ENCODE assay signal across 9 cellular contexts in the genomic region with DNA sequence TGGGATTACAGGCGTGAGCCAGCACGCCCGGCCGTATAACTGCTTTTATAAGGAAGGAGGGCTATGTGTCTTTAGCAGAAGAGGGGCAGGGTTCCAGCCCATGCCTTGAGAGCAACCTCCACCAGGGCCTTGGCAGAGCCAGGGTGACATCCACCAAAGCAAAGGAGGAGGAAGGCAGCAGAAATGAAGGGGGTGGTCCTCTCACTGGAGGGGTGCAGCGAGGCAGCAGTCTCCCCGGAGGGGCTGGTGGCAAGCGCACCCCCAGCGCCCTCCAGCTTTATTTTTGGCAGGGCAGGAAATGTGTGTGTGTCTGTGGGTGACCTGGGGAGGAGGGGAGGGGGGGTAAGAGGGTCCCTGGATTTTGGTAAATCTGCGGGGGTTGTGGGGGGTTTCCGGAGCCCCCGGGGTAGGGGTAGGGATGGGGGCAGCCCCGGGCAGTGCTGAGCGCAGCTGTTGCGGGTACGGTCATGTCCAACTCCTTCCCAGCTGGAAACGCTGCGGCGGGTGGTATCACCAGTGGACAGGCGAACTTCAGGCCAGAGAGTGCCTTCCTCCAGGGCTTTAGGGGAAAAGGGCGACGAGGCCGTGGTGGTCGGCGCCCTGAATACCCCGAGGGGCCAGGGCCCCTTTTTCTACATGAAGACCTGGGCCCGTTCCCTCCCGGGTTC. TPM values are rescaled to one million over a fixed set of nuclear protein-coding genes. Genes with fewer than 3 reads are reported as not detected.
A peak's percentile ranks its signal among the peaks of the same experiment; 100 is the strongest.
DNase-seq lines count a peak whose midpoint lies in the region; ATAC-seq, FAIRE-seq and TF ChIP-seq lines count a peak whose summit lies in the region.
"Had no signal": no experiment of that assay in that cellular context is flagged by ENCODE, and none has a peak within 500 bp of the region (broad histone marks: within the 10 kb centered on the region; RNA-seq: fewer than 3 reads in every experiment).

No MANE protein-coding gene starts in this region.

- no peak for DNase-seq in K562 (ENCODE audit: extremely low read depth in 1 of 4, low spot score in 3 of 4)
- no peak for DNase-seq in natural killer cell
- DNase-seq in glutamatergic neuron, result no peak
- no peak for DNase-seq in NCI-H748 (lab: John Stamatoyannopoulos, UW; ENCODE audit: unreplicated experiment)
- DNase-seq in hepatic stellate cell (ENCODE audit: low spot score), result no peak
- no peak for DNase-seq in LoVo (ENCODE audit: low spot score)

- H3K9me1 ChIP-seq in K562 (ENCODE audit: control insufficient read depth, insufficient read depth, low read length), result no peaks in the 10 kb centered on the region

- H3K27me3 Mint-ChIP-seq in IgD-negative memory B cell, result no peaks in the 10 kb centered on the region
- peaks cover 12 to 15% of the 10 kb centered on the region in 2 donors for H3K27me3 Mint-ChIP-seq in natural killer cell (ENCODE audit: low read depth in 2 of 2)
- no peaks in the 10 kb centered on the region for H3K27me3 Mint-ChIP-seq in glutamatergic neuron (ENCODE audit: unreplicated experiment)

- H3K27ac Mint-ChIP-seq in IgD-negative memory B cell, result peak overlapping the region; percentile 5 to 89 (median 87)
- peak overlapping the region; percentile 56 to 85 for H3K27ac Mint-ChIP-seq in natural killer cell
- no peak overlapping the region for H3K27ac Mint-ChIP-seq in glutamatergic neuron (ENCODE audit: unreplicated experiment)

- no peak for TF ChIP-seq EP300 in K562 (IDR thresholded peaks at IDR 0.05; ENCODE audit: low read length)

- peak overlapping the region; percentile 90 for H3K4me2 ChIP-seq in BLaER1
- H3K4me2 ChIP-seq in K562 (ENCODE audit: insufficient read depth, low read length), result no peak overlapping the region

- 0 out of 2 replicates have a peak overlapping the region, but pooled peaks have one; percentile 40 for H2AFZ ChIP-seq in K562 (ENCODE audit: low read depth, low read length)

- H4K20me1 ChIP-seq in BLaER1 (no peaks in the 10 kb centered on the region), K562 (replicated peaks; ENCODE audit: control insufficient read depth, insufficient read depth, low read length) (no peaks in the 10 kb centered on the region)

- H3K9me3 ChIP-seq in BLaER1, result peaks cover 14% of the 10 kb centered on the region
- H3K9me3 ChIP-seq in K562 (replicated peaks; ENCODE audit: control insufficient read depth, insufficient read depth, low read depth, low read length), result no peaks in the 10 kb centered on the region

- H3K4me3 ChIP-seq in BLaER1 (peak overlapping the region; percentile 62), K562 (no peak overlapping the region)

- POLR2A ChIA-PET in K562 (lab: Yijun Ruan, JAX), result no interaction called here

- peak overlapping the region; percentile 82 to 95 (median 88) for H3K4me3 Mint-ChIP-seq in IgD-negative memory B cell
- peak overlapping the region; percentile 90 for H3K4me3 Mint-ChIP-seq in natural killer cell
- no peak overlapping the region for H3K4me3 Mint-ChIP-seq in glutamatergic neuron (ENCODE audit: unreplicated experiment)

- TF ChIP-seq RAD21 in K562 (CRISPR knock-in tag; conservative IDR thresholded peaks at IDR 0.05 in 1 of 2, IDR thresholded peaks at IDR 0.05 in 1 of 2), result no peak

- no peak for ATAC-seq in K562
- peak; percentile 25 to 29 (median 29) for ATAC-seq in natural killer cell
- ATAC-seq: left colon had no signal

- in situ Hi-C loops in K562 (cut with MboI), result no loop called here

- peaks cover 0 to 1% (median 0%) of the 10 kb centered on the region in 3 donors for H3K9me3 Mint-ChIP-seq in IgD-negative memory B cell
- H3K9me3 Mint-ChIP-seq in natural killer cell, result no peaks in the 10 kb centered on the region
- peaks cover 2% of the 10 kb centered on the region for H3K9me3 Mint-ChIP-seq in glutamatergic neuron (ENCODE audit: unreplicated experiment)

- BruUV-seq in K562 (replicated peaks; lab: Mats Ljungman, UMichigan), result no TSS peak

- peak overlapping the region; percentile 81 for H3K9ac ChIP-seq in BLaER1
- peak overlapping the region in 1 of 2 experiments; percentile 58; a peak in 2 of 4 replicates for H3K9ac ChIP-seq in K562 (ENCODE audit: insufficient read depth in 1 of 2, low read depth in 2 of 2, low read length in 2 of 2)

- H3K4me1 Mint-ChIP-seq in IgD-negative memory B cell (peaks cover 9 to 23% (median 18%) of the 10 kb centered on the region in 3 donors), natural killer cell (peaks cover 22 to 23% of the 10 kb centered on the region in 2 donors), glutamatergic neuron (ENCODE audit: low read depth, unreplicated experiment) (peaks cover under 1% of the 10 kb centered on the region)

- no peaks in the 10 kb centered on the region for H3K79me2 ChIP-seq in K562 (ENCODE audit: control insufficient read depth, insufficient read depth, low read length)

- FAIRE-seq in K562 (lab: Jason Lieb, UNC), result no peak

- CTCF ChIA-PET in K562 (lab: Yijun Ruan, JAX; ENCODE audit: low intra/inter-chr PET ratio), result no interaction called here

- H3K4me1 ChIP-seq in BLaER1, result peaks cover 48% of the 10 kb centered on the region
- peaks cover 3 to 5% of the 10 kb centered on the region in 2 experiments; a peak in 1 of 5 replicates for H3K4me1 ChIP-seq in K562 (replicated peaks in 1 of 2; ENCODE audit: control insufficient read depth in 2 of 2, insufficient read depth in 2 of 2, low read length in 2 of 2)

- H3K36me3 Mint-ChIP-seq in IgD-negative memory B cell (peaks cover 3% of the 10 kb centered on the region), natural killer cell (no peaks in the 10 kb centered on the region), glutamatergic neuron (ENCODE audit: unreplicated experiment) (no peaks in the 10 kb centered on the region)

- WGBS in K562 (ENCODE audit: insufficient coverage, low coverage, missing lambda C conversion rate), result 6% methylated on average over 13 of the region's 27 CpGs

- H3K27me3 ChIP-seq in BLaER1 (no peaks in the 10 kb centered on the region), K562 (ENCODE audit: control insufficient read depth in 2 of 2, insufficient read depth in 2 of 2, low read length in 2 of 2) (peaks cover 0 to 19% of the 10 kb centered on the region in 2 experiments)

- H3K36me3 ChIP-seq in BLaER1, result no peaks in the 10 kb centered on the region
- no peaks in the 10 kb centered on the region for H3K36me3 ChIP-seq in K562 (ENCODE audit: control insufficient read depth, insufficient read depth, low read length)

- no peak for TF ChIP-seq POLR2A in K562 (conservative IDR thresholded peaks at IDR 0.05)

- H3K27ac ChIP-seq in BLaER1, result peak overlapping the region; percentile 93
- H3K27ac ChIP-seq in K562 (ENCODE audit: extremely low read depth, low read depth, low read length), result no peak overlapping the region

- intact Hi-C loops in K562 (cut with micrococcal nuclease) (no loop called here), natural killer cell (cut with micrococcal nuclease) (no loop called here)

- TF ChIP-seq CTCF in K562 (IDR thresholded peaks at IDR 0.05 in 2 of 3, conservative IDR thresholded peaks at IDR 0.05 in 1 of 3; ENCODE audit: insufficient read depth in 2 of 3, low read depth in 1 of 3, low read length in 3 of 3) (no peak), natural killer cell (IDR thresholded peaks at IDR 0.05) (no peak), glutamatergic neuron (IDR thresholded peaks at IDR 0.05; ENCODE audit: partially characterized antibody, unreplicated experiment) (no peak)

TF ChIP-seq in K562, 482 proteins besides CTCF, POLR2A, EP300 and RAD21 (continues in another document):
- no peak for TF ChIP-seq EP400 (IDR thresholded peaks at IDR 0.05)
- TF ChIP-seq ZNF316 (IDR thresholded peaks at IDR 0.05), result no peak

RNA-seq across cellular contexts. Expression of a gene that starts 55.0 kb away (rescaled TPM):
- polyA plus RNA-seq in IgD-negative memory B cell, result 487 TPM
- 20.9 and 54.0 TPM in 2 replicates for total RNA-seq in K562 (2011; cell fraction: chromatin; rRNA removed; ENCODE audit: low replicate concordance)
- 42.1 and 51.5 TPM in 2 replicates for total RNA-seq in K562 (2011; cell fraction: nucleolus; rRNA removed)
- total RNA-seq in K562 (2011; cell fraction: nucleoplasm; rRNA removed), result 28.7 and 32.3 TPM in 2 replicates
- 12.1 and 19.4 TPM in 2 replicates for total RNA-seq in K562 (2014; rRNA removed)
- 4.2 and 8.9 TPM in 2 replicates for total RNA-seq in K562 (2014; rRNA removed; fragmentation: Illumina TruSeq; extraction: Trizol)
- 0.54 and 1.1 TPM in 2 replicates for total RNA-seq in K562 (2015; rRNA removed; fragmentation: Illumina TruSeq; extraction: Trizol)
- 13.8 and 17.4 TPM in 2 replicates for total RNA-seq in K562 (2021)
- 3.6 and 5.7 TPM in 2 replicates for polyA plus RNA-seq in K562 (2011; rRNA removed)
- 3.7 and 20.6 TPM in 2 replicates for polyA plus RNA-seq in K562 (2011; cell fraction: cytosol; rRNA removed)
- polyA plus RNA-seq in K562 (2011; cell fraction: nucleus; rRNA removed), result 13.7 and 48.9 TPM in 2 replicates
- polyA plus RNA-seq in K562 (2012), result 8.3 and 9.7 TPM in 2 replicates
- polyA plus RNA-seq in K562 (2014; fragmentation: Illumina TruSeq; extraction: Trizol), result 8.2 and 12.8 TPM in 2 replicates
- polyA plus RNA-seq in K562 (2014; fragmentation: Nextera tagmentation; extraction: Ambion mirVana), result 1 to 10 TPM in 1 of 2 experiments, under 1 TPM in 1; 0.56 to 2.1 TPM
- polyA plus RNA-seq in K562 (2014; rRNA removed), result 11.6 and 14.8 TPM in 2 replicates
- polyA minus RNA-seq in K562 (2011; rRNA and poly(A)+ RNA removed), result 3.8 and 7.1 TPM in 2 replicates
- 7.6 and 8.7 TPM in 2 replicates for polyA minus RNA-seq in K562 (2011; cell fraction: cytosol; rRNA and poly(A)+ RNA removed)
- 24.0 and 43.5 TPM in 2 replicates for polyA minus RNA-seq in K562 (2011; cell fraction: nucleus; rRNA and poly(A)+ RNA removed)
- total RNA-seq in natural killer cell, result 1,000 to 10,000 TPM; 2,527 to 3,257 (median 3,104) TPM
- 2.9 TPM for total RNA-seq in glutamatergic neuron (ENCODE audit: unreplicated experiment)

Comparison
In these comparisons a context has a peak if more than half of its experiments do, and no peak if none do; other contexts are left out.
1. RNA of a gene that starts 55.0 kb away (total RNA-seq): 2,527 to 3,257 TPM in natural killer cell; 0.54 to 54.0 TPM in K562 and 2.9 TPM in glutamatergic neuron (single experiment); every median in the first group is over 10 times any median in the second.